ENCODE assay signal across 11 cellular contexts in the genomic region with DNA sequence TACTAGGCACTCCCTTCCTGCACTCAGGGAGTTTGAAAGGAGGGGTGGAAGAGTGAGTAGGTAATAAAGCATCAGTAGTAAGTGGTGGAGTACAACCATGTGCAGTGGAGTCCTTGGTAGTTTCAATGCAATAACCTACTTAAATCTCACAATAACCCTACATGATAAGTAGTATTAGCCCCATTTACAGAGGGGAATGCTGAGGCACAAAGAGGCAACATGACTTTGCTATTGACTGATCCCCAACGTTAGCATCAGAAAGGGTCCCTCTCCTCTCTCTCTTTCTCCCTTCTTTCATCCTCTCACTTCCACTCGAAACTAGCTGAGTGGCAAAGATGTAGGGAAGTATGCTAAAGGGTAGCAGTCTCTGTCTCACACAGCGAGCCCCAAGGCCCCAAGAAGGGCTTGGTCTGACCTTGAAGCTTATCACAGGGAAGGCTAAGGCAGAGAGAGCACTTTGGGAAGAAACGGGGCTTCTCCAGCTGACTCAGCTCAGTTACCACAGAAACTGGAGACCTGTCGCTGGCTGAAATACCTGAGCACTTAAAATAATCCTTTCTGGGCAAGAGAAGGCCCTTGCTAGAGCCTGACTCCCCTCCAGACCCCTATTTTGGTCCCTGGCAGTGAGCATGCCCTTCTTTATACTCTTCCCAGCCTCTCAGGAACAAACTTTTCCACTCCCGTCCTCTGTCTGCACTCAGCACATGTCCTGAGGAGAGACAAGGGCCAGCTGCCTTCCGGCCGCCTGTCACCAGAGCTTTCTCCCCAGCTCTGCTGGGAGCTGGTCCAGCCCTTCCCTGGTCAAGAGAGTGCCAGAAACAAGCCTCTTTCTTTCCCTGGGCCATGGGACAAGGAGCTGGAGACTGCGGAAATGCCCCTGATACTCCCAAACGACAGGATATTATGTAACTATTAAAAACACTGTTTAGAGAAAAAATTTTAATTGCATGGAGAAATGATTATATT. TPM values are rescaled to one million over a fixed set of nuclear protein-coding genes. Genes with fewer than 3 reads are reported as not detected.
DNase-seq lines count a peak whose midpoint lies in the region; ATAC-seq, FAIRE-seq and TF ChIP-seq lines count a peak whose summit lies in the region.
"Had no signal": no experiment of that assay in that cellular context is flagged by ENCODE, and none has a peak within 500 bp of the region (broad histone marks: within the 10 kb centered on the region; RNA-seq: fewer than 3 reads in every experiment).

No MANE protein-coding gene starts in this region.

- H3K27me3 Mint-ChIP-seq in naive thymus-derived CD8-positive, alpha-beta T cell, result peaks cover 0 to 3% (median 0%) of the 10 kb centered on the region in 5 donors
- H3K27me3 Mint-ChIP-seq: activated naive CD8-positive, alpha-beta T cell treated with anti-CD3 and anti-CD28 coated beads for 36 hours had no signal

- no peak overlapping the region for H3K4me3 Mint-ChIP-seq in naive thymus-derived CD8-positive, alpha-beta T cell
- H3K4me3 Mint-ChIP-seq: activated naive CD8-positive, alpha-beta T cell treated with anti-CD3 and anti-CD28 coated beads for 36 hours; CD14-positive monocyte had no signal

- no peak for TF ChIP-seq CTCF in HEK293 (tag by site-specific recombination; IDR thresholded peaks at IDR 0.05)
- TF ChIP-seq CTCF in gastrocnemius medialis (IDR thresholded peaks at IDR 0.05 in 4 of 5, conservative IDR thresholded peaks at IDR 0.05 in 1 of 5), result no peak

- TF ChIP-seq POLR2A in gastrocnemius medialis (IDR thresholded peaks at IDR 0.05) (no peak), GM18505 (IDR thresholded peaks at IDR 0.05; ENCODE audit: borderline replicate concordance, extremely low read depth, insufficient read depth, insufficient read length) (no peak)

- DNase-seq in gastrocnemius medialis, result peak; percentile 86 to 95
- no peak for DNase-seq in GM19239 (ENCODE audit: insufficient read length, low spot score)
- DNase-seq in HEK293T (ENCODE audit: extremely low spot score), result no peak
- no peak for DNase-seq in naive thymus-derived CD8-positive, alpha-beta T cell
- DNase-seq: activated naive CD8-positive, alpha-beta T cell treated with anti-CD3 and anti-CD28 coated beads for 36 hours; NCI-H524 treated with DMSO at 0.1 percent for 48 hours had no signal

- peak overlapping the region in 1 of 10 donors; percentile 68 for H3K27ac Mint-ChIP-seq in naive thymus-derived CD8-positive, alpha-beta T cell
- H3K27ac Mint-ChIP-seq: activated naive CD8-positive, alpha-beta T cell treated with anti-CD3 and anti-CD28 coated beads for 36 hours had no signal

- ATAC-seq in gastrocnemius medialis (peak; percentile 86 to 96), GM18505 (IDR thresholded peaks at IDR 0.05; ENCODE audit: unreplicated experiment) (no peak)
- no peak for ATAC-seq in naive thymus-derived CD8-positive, alpha-beta T cell

- H3K4me1 Mint-ChIP-seq in naive thymus-derived CD8-positive, alpha-beta T cell, result no peaks in the 10 kb centered on the region
- H3K4me1 Mint-ChIP-seq: activated naive CD8-positive, alpha-beta T cell treated with anti-CD3 and anti-CD28 coated beads for 36 hours had no signal

- no peak overlapping the region for H3K4me3 ChIP-seq in HEK293 (ENCODE audit: low read depth, low read length)
- peak overlapping the region in 2 of 4 donors; percentile 10 to 29 for H3K4me3 ChIP-seq in gastrocnemius medialis

- in situ Hi-C loops in gastrocnemius medialis (cut with MboI; ENCODE audit: low sequenced_read_pairs in 4 of 4), result no loop called here

- no peak for FAIRE-seq in GM19239 (lab: Jason Lieb, UNC)

- H3K36me3 ChIP-seq in HEK293 (ENCODE audit: control insufficient read depth in 2 of 2, insufficient read depth in 1 of 2, low read length in 2 of 2), result no peaks in the 10 kb centered on the region
- H3K36me3 ChIP-seq in gastrocnemius medialis, result no peaks in the 10 kb centered on the region

- peaks cover 0 to 2% (median 0%) of the 10 kb centered on the region in 3 donors for H3K36me3 Mint-ChIP-seq in naive thymus-derived CD8-positive, alpha-beta T cell
- H3K36me3 Mint-ChIP-seq: activated naive CD8-positive, alpha-beta T cell treated with anti-CD3 and anti-CD28 coated beads for 36 hours had no signal

- CTCF ChIA-PET in HEK293 (lab: Yijun Ruan, JAX) (interaction anchor here (0.9 to 1.3 kb wide), 2 partner anchors 10 to 51 kb away, joined by 3 to 7 read pairs; no protein-coding TSS in a partner anchor), HEK293T (lab: Yijun Ruan, JAX) (no interaction called here)

- POLR2A ChIA-PET in HEK293 (lab: Yijun Ruan, JAX) (interaction anchor here (1.5 kb wide), 1 partner anchor 11 kb away, joined by 3 read pairs; no protein-coding TSS in a partner anchor), HEK293T (lab: Yijun Ruan, JAX) (no interaction called here)
- POLR2A ChIA-PET in naive thymus-derived CD8-positive, alpha-beta T cell (lab: Charles Lee), result no interaction called here

- H3K4me1 ChIP-seq in HEK293 (ENCODE audit: control insufficient read depth, insufficient read depth, low read length), result no peaks in the 10 kb centered on the region
- peaks cover 53 to 58% of the 10 kb centered on the region in 2 donors for H3K4me1 ChIP-seq in gastrocnemius medialis

- H3K27me3 ChIP-seq in layer of hippocampus (ENCODE audit: control insufficient read depth, insufficient read depth, low read length) (no peaks in the 10 kb centered on the region), gastrocnemius medialis (no peaks in the 10 kb centered on the region)

- H3K9me3 ChIP-seq in HEK293 (ENCODE audit: control insufficient read depth, insufficient read depth, low read depth, low read length), result no peaks in the 10 kb centered on the region
- H3K9me3 ChIP-seq in gastrocnemius medialis, result no peaks in the 10 kb centered on the region

- no peak overlapping the region for H3K27ac ChIP-seq in HEK293 (ENCODE audit: extremely low read depth, low read depth, low read length)
- peak overlapping the region; percentile 63 for H3K27ac ChIP-seq in cingulate gyrus (ENCODE audit: low read depth, low read length)
- H3K27ac ChIP-seq in layer of hippocampus (ENCODE audit: low read depth, low read length), result peak overlapping the region; percentile 82
- peak overlapping the region; percentile 88 to 96 (median 96) for H3K27ac ChIP-seq in gastrocnemius medialis

- H3K9me3 Mint-ChIP-seq in naive thymus-derived CD8-positive, alpha-beta T cell, result no peaks in the 10 kb centered on the region
- H3K9me3 Mint-ChIP-seq: activated naive CD8-positive, alpha-beta T cell treated with anti-CD3 and anti-CD28 coated beads for 36 hours; CD14-positive monocyte had no signal

- intact Hi-C loops in gastrocnemius medialis (cut with DNase I; ENCODE audit: low total_unique reads), result loop anchor here (2.0 kb wide), 1 partner anchor 29 kb away; no protein-coding TSS in a partner anchor

TF ChIP-seq in HEK293, 187 proteins besides CTCF, POLR2A, EP300 and RAD21 (continues in another document):
- TF ChIP-seq, protein P1, sequence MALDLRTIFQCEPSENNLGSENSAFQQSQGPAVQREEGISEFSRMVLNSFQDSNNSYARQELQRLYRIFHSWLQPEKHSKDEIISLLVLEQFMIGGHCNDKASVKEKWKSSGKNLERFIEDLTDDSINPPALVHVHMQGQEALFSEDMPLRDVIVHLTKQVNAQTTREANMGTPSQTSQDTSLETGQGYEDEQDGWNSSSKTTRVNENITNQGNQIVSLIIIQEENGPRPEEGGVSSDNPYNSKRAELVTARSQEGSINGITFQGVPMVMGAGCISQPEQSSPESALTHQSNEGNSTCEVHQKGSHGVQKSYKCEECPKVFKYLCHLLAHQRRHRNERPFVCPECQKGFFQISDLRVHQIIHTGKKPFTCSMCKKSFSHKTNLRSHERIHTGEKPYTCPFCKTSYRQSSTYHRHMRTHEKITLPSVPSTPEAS (tag by site-specific recombination; IDR thresholded peaks at IDR 0.05), result no peak
- peak; percentile 27; the same call in 1 of the 2 replicates for TF ChIP-seq SCRT1 (tag by site-specific recombination; IDR thresholded peaks at IDR 0.05; ENCODE audit: borderline replicate concordance)
- no peak for TF ChIP-seq ZNF433 (tag by site-specific recombination; IDR thresholded peaks at IDR 0.05; ENCODE audit: low read depth)
- no peak for TF ChIP-seq ZNF114 (tag by site-specific recombination; IDR thresholded peaks at IDR 0.05)
- no peak for TF ChIP-seq ZNF843 (tag by site-specific recombination; IDR thresholded peaks at IDR 0.05)
- TF ChIP-seq ZNF138 (tag by site-specific recombination; IDR thresholded peaks at IDR 0.05; ENCODE audit: borderline replicate concordance), result no peak

TF ChIP-seq in HEK293T, 16 proteins besides CTCF, POLR2A, EP300 and RAD21:
- TF ChIP-seq FOXM1 (IDR thresholded peaks at IDR 0.05; ENCODE audit: borderline replicate concordance), result no peak
- no peak for TF ChIP-seq NFRKB (IDR thresholded peaks at IDR 0.05)
- no peak for TF ChIP-seq ZNF384 (IDR thresholded peaks at IDR 0.05)
- TF ChIP-seq SP1 (IDR thresholded peaks at IDR 0.05), result no peak
- TF ChIP-seq TARDBP (IDR thresholded peaks at IDR 0.05), result no peak
- TF ChIP-seq, protein P2, sequence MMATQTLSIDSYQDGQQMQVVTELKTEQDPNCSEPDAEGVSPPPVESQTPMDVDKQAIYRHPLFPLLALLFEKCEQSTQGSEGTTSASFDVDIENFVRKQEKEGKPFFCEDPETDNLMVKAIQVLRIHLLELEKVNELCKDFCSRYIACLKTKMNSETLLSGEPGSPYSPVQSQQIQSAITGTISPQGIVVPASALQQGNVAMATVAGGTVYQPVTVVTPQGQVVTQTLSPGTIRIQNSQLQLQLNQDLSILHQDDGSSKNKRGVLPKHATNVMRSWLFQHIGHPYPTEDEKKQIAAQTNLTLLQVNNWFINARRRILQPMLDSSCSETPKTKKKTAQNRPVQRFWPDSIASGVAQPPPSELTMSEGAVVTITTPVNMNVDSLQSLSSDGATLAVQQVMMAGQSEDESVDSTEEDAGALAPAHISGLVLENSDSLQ (IDR thresholded peaks at IDR 0.05), result no peak
- TF ChIP-seq FOXK2 (IDR thresholded peaks at IDR 0.05), result no peak
- no peak for TF ChIP-seq FOXA1 (IDR thresholded peaks at IDR 0.05)
- no peak for TF ChIP-seq SUZ12 (IDR thresholded peaks at IDR 0.05)
- no peak for TF ChIP-seq HDGF (IDR thresholded peaks at IDR 0.05; ENCODE audit: borderline replicate concordance)
- TF ChIP-seq LEF1 (IDR thresholded peaks at IDR 0.05; ENCODE audit: borderline replicate concordance), result no peak
- no peak for TF ChIP-seq ARNT (IDR thresholded peaks at IDR 0.05)
TF ChIP-seq in HEK293T: peak in this region for 0.

RNA-seq across cellular contexts. Expression of a gene that starts 10.7 kb away (rescaled TPM):
- total RNA-seq in gastrocnemius medialis, result 1 to 10 TPM in 1 of 4 donors, under 1 TPM in 3; 0.61 to 1.9 (median 0.72) TPM
- total RNA-seq in naive thymus-derived CD8-positive, alpha-beta T cell, result under 1 TPM; 0.73 to 0.93 TPM
- polyA plus RNA-seq in naive thymus-derived CD8-positive, alpha-beta T cell, result under 1 TPM in 2 of 3 donors, not detected in 1; 0.42 to 0.86 TPM

RNA-seq across cellular contexts. Expression of a gene that starts 33.7 kb away (rescaled TPM):
- total RNA-seq in gastrocnemius medialis, result 1,000 to 10,000 TPM in 1 of 4 donors, 100 to 1,000 TPM in 1, 10 to 100 TPM in 2; 29.1 to 1,155 (median 83.4) TPM
- not detected for total RNA-seq in naive thymus-derived CD8-positive, alpha-beta T cell
- not detected for polyA plus RNA-seq in naive thymus-derived CD8-positive, alpha-beta T cell

RNA-seq across cellular contexts. Expression of a gene that starts 58.0 kb away (rescaled TPM):
- under 1 TPM in 1 of 4 donors, not detected in 3; 0.16 TPM for total RNA-seq in gastrocnemius medialis
- not detected for total RNA-seq in naive thymus-derived CD8-positive, alpha-beta T cell
- polyA plus RNA-seq in naive thymus-derived CD8-positive, alpha-beta T cell, result not detected
- total RNA-seq: activated naive CD8-positive, alpha-beta T cell treated with anti-CD3 and anti-CD28 coated beads for 36 hours had no signal
- polyA plus RNA-seq: CD14-positive monocyte had no signal

Comparison
In these comparisons a context has a peak if more than half of its experiments do, and no peak if none do; other contexts are left out.
1. ATAC-seq: peak in gastrocnemius medialis (2 of 2); none in naive thymus-derived CD8-positive, alpha-beta T cell (0 of 2) and GM18505 (single experiment).
2. DNase-seq: peak in gastrocnemius medialis (2 of 2); none in GM19239 (single experiment), HEK293T (single experiment) and naive thymus-derived CD8-positive, alpha-beta T cell (0 of 10).
3. RNA of a gene that starts 33.7 kb away (total RNA-seq): 29.1 to 1,155 TPM in gastrocnemius medialis; not detected in naive thymus-derived CD8-positive, alpha-beta T cell; every median in the first group is over 10 times any median in the second.